ENCODE assay signal across 18 cellular contexts in the genomic region with DNA sequence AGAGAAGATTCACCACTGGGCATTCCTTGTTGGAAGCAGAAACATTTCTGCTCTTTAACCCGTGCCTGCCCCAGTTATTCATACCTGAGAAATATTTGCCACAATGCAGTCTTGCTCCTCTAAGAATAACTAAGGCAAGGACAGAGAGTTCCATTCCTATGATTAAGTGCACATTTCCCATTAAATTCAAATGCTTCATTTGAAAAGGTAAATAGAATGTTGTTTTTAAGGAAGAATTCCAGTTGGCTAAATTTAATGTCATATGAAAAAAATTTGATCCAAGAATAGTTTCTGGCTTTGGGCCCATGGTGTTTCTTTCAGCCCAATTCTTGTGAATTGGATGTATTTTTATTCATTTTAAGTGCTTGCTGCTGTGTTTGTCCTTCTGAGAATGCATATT.
A peak's percentile ranks its signal among the peaks of the same experiment; 100 is the strongest.
DNase-seq lines count a peak whose midpoint lies in the region; ATAC-seq, FAIRE-seq and TF ChIP-seq lines count a peak whose summit lies in the region.
"Had no signal": no experiment of that assay in that cellular context is flagged by ENCODE, and none has a peak within 500 bp of the region (broad histone marks: within the 10 kb centered on the region; RNA-seq: fewer than 3 reads in every experiment).

No MANE protein-coding gene starts in this region.

- H3K4me3 ChIP-seq in astrocyte (ENCODE audit: insufficient read depth, low read depth, low read length) (no peak overlapping the region), gastroesophageal sphincter (no peak overlapping the region), skeletal muscle tissue (ENCODE audit: low read length in 3 of 3) (no peak overlapping the region)
- H3K4me3 ChIP-seq: BLaER1, cardiac muscle cell had no signal

- no peak for TF ChIP-seq POLR2A in gastroesophageal sphincter (IDR thresholded peaks at IDR 0.05)

- TF ChIP-seq CTCF in astrocyte (IDR thresholded peaks at IDR 0.05; ENCODE audit: insufficient read depth, low read depth, low read length), result no peak
- no peak for TF ChIP-seq CTCF in gastroesophageal sphincter (IDR thresholded peaks at IDR 0.05)

- H3K27ac Mint-ChIP-seq in astrocyte (ENCODE audit: unreplicated experiment), result no peak overlapping the region
- H3K27ac Mint-ChIP-seq: T-helper 1 cell treated with Interleukin-12 subunit alpha and Interleukin-12 subunit beta and Interleukin-4 antibody, amounts not matched to agents 30 μg/mL and 1 μg/mL, for 36 hours had no signal

- peak overlapping the region; percentile 16 for H3K4me2 ChIP-seq in astrocyte (ENCODE audit: low read length)
- H3K4me2 ChIP-seq: BLaER1 had no signal

- DNase-seq in GM03348 (ENCODE audit: low spot score), result peak; percentile 17
- DNase-seq in astrocyte (ENCODE audit: low read depth), result peak; percentile 82
- DNase-seq in activated T-cell treated with anti-CD3 and anti-CD28 coated beads, Interleukin-2, amount 50 U/mL, for 1 hour, result no peak
- DNase-seq in NCI-H1694 treated with DMSO at 0.1 percent for 48 hours (lab: John Stamatoyannopoulos, UW), result no peak
- DNase-seq: activated CD4-positive, alpha-beta T cell treated with anti-CD3 and anti-CD28 coated beads for 4 hours; DMS79; NCI-H1105 treated with DMSO at 0.1 percent for 48 hours; NCI-H345; stimulated activated CD8-positive, alpha-beta memory T cell treated with anti-CD3 and anti-CD28 coated beads, Interleukin-4, amount 100 ng/mL, for 48 hours had no signal

- H3K27me3 Mint-ChIP-seq in astrocyte (ENCODE audit: low read depth, unreplicated experiment), result no peaks in the 10 kb centered on the region

- no peaks in the 10 kb centered on the region for H3K9me3 ChIP-seq in astrocyte (ENCODE audit: insufficient read depth, low read depth, low read length)
- peaks cover 0 to 11% (median 0%) of the 10 kb centered on the region in 3 donors for H3K9me3 ChIP-seq in gastroesophageal sphincter
- H3K9me3 ChIP-seq in skeletal muscle tissue (ENCODE audit: control insufficient read depth in 3 of 3, low read length in 3 of 3), result peaks cover 0 to 2% (median 0%) of the 10 kb centered on the region in 3 donors

- no peak overlapping the region for H3K4me3 Mint-ChIP-seq in astrocyte (ENCODE audit: unreplicated experiment)
- H3K4me3 Mint-ChIP-seq: T-helper 1 cell treated with Interleukin-12 subunit alpha and Interleukin-12 subunit beta and Interleukin-4 antibody, amounts not matched to agents 30 μg/mL and 1 μg/mL, for 36 hours had no signal

- H3K9ac ChIP-seq in astrocyte (ENCODE audit: low read length) (no peak overlapping the region), skeletal muscle tissue (ENCODE audit: low read depth in 1 of 3, low read length in 3 of 3) (no peak overlapping the region)
- H3K9ac ChIP-seq: BLaER1 had no signal

- FAIRE-seq in astrocyte (lab: Jason Lieb, UNC), result peak; percentile 80
- FAIRE-seq: endothelial cell of umbilical vein, GM12892 had no signal

- ATAC-seq in gastroesophageal sphincter, result peak; percentile 73
- no peak for ATAC-seq in HG03280 (IDR thresholded peaks at IDR 0.05; ENCODE audit: unreplicated experiment)
- ATAC-seq in GM18520 (IDR thresholded peaks at IDR 0.05; ENCODE audit: unreplicated experiment), result no peak

- WGBS in gastroesophageal sphincter (ENCODE audit: low coverage in 1 of 2), 2 donors, result 13 to 15% methylated on average over 1 of the region's 1 CpG

- peak overlapping the region; percentile 57 for H3K27ac ChIP-seq in astrocyte (ENCODE audit: low read depth, low read length)
- H3K27ac ChIP-seq in gastroesophageal sphincter, result peak overlapping the region; percentile 80 to 92 (median 82)
- H3K27ac ChIP-seq in skeletal muscle tissue (ENCODE audit: low read depth, low read length), result peak overlapping the region; percentile 8
- H3K27ac ChIP-seq: BLaER1, cardiac muscle cell had no signal

- H3K36me3 ChIP-seq in astrocyte (ENCODE audit: insufficient read depth, low read length), result no peaks in the 10 kb centered on the region
- H3K36me3 ChIP-seq in gastroesophageal sphincter, result no peaks in the 10 kb centered on the region
- H3K36me3 ChIP-seq in skeletal muscle tissue (ENCODE audit: control insufficient read depth in 3 of 3, insufficient read depth in 3 of 3, low read length in 3 of 3), result no peaks in the 10 kb centered on the region
- H3K36me3 ChIP-seq: cardiac muscle cell had no signal

- no peak for TF ChIP-seq EP300 in gastroesophageal sphincter (IDR thresholded peaks at IDR 0.05)

- H3K27me3 ChIP-seq in astrocyte (ENCODE audit: insufficient read depth, low read length) (no peaks in the 10 kb centered on the region), gastroesophageal sphincter (no peaks in the 10 kb centered on the region), skeletal muscle tissue (ENCODE audit: control insufficient read depth in 3 of 3, insufficient read depth in 3 of 3, low read length in 3 of 3) (no peaks in the 10 kb centered on the region)
- H3K27me3 ChIP-seq: BLaER1, cardiac muscle cell had no signal

- H3K4me1 Mint-ChIP-seq in astrocyte (ENCODE audit: low read depth, unreplicated experiment), result peaks cover 11% of the 10 kb centered on the region

- H3K4me1 ChIP-seq in astrocyte (ENCODE audit: insufficient read depth, low read length) (peaks cover 15% of the 10 kb centered on the region), gastroesophageal sphincter (peaks cover 26 to 66% (median 28%) of the 10 kb centered on the region in 3 donors), skeletal muscle tissue (ENCODE audit: control insufficient read depth in 3 of 3, insufficient read depth in 3 of 3, low read length in 3 of 3) (peaks cover 0 to 9% (median 2%) of the 10 kb centered on the region in 3 donors)

- no peaks in the 10 kb centered on the region for H4K20me1 ChIP-seq in astrocyte (ENCODE audit: insufficient read depth, low read length)
- H4K20me1 ChIP-seq: BLaER1 had no signal

- H3K36me3 Mint-ChIP-seq in astrocyte (ENCODE audit: low read depth, unreplicated experiment), result peaks cover 2% of the 10 kb centered on the region

- no peaks in the 10 kb centered on the region for H3K9me3 Mint-ChIP-seq in astrocyte (ENCODE audit: unreplicated experiment)

- H3K79me2 ChIP-seq in astrocyte (ENCODE audit: insufficient read depth, low read length), result no peaks in the 10 kb centered on the region

- no peak overlapping the region for H2AFZ ChIP-seq in astrocyte (ENCODE audit: low read depth, low read length)

Comparison
In these comparisons a context has a peak if more than half of its experiments do, and no peak if none do; other contexts are left out.
1. DNase-seq: peak in GM03348 (single experiment) and astrocyte (single experiment); none in activated T-cell treated with anti-CD3 and anti-CD28 coated beads, Interleukin-2, amount 50 U/mL, for 1 hour (single experiment) and NCI-H1694 treated with DMSO at 0.1 percent for 48 hours (single experiment).
2. H3K27ac ChIP-seq: peak in every context shown above with its lines; median percentile 82 in gastroesophageal sphincter; 57 in astrocyte; 8 in skeletal muscle tissue.